In the genomic region with DNA sequence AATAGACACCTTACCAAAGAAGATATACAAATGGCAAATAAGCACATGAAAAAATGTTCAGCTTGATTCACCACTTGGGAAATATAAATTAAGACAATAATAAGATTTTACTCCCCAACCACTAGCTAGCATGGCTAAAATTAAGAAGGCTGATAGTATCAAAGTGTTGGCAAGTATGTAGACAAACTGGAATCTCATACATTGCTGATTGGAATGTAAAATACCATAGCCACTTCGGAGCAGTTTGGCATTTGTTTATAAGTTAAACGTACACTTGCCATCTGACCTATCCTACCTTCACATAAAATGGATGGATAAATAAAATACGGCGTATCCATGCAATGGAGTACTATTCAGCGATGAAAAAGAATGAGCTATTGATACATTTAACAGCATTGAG, we compare ENCODE assay signal across 27 cellular contexts.
"Had no signal": no experiment of that assay in that cellular context is flagged by ENCODE, and none has a peak within 500 bp of the region (broad histone marks: within the 10 kb centered on the region; RNA-seq: fewer than 3 reads in every experiment).

No MANE protein-coding gene starts in this region.

- H3K36me3 ChIP-seq: colonic mucosa, gastrocnemius medialis had no signal

- FAIRE-seq: colon, endometrium, endothelial cell of umbilical vein, frontal cortex had no signal

- H3K4me1 ChIP-seq: colonic mucosa, esophagus squamous epithelium, foreskin keratinocyte, gastrocnemius medialis, heart left ventricle, heart right ventricle had no signal

- H3K9me3 ChIP-seq: colonic mucosa, esophagus muscularis mucosa, esophagus squamous epithelium, gastrocnemius medialis, gastroesophageal sphincter, heart left ventricle, heart right ventricle had no signal

- DNase-seq: colonic mucosa; cortex of kidney; dermis blood vessel endothelial cell; dorsolateral prefrontal cortex; effector CD4-positive, alpha-beta T cell; effector CD8-positive, alpha-beta T cell; effector memory CD4-positive, alpha-beta T cell; effector memory CD8-positive, alpha-beta T cell; endodermal cell; erythroblast; esophagus squamous epithelium; foreskin fibroblast; foreskin keratinocyte; foreskin melanocyte; gastrocnemius medialis; glutamatergic neuron; head of caudate nucleus; heart left ventricle; heart right ventricle had no signal

- H3K4me3 ChIP-seq: colonic mucosa, coronary artery, dorsolateral prefrontal cortex, esophagus muscularis mucosa, esophagus squamous epithelium, gastrocnemius medialis, gastroesophageal sphincter, heart left ventricle, heart right ventricle had no signal

- H3K27me3 ChIP-seq: colonic mucosa, dorsolateral prefrontal cortex, esophagus muscularis mucosa, esophagus squamous epithelium, foreskin keratinocyte, gastrocnemius medialis, gastroesophageal sphincter, heart left ventricle, heart right ventricle had no signal

- H3K27ac ChIP-seq: colonic mucosa, coronary artery, dorsolateral prefrontal cortex, epithelial cell of prostate, esophagus muscularis mucosa, esophagus squamous epithelium, foreskin keratinocyte, gastrocnemius medialis, gastroesophageal sphincter, heart left ventricle, heart right ventricle had no signal
